Comparison of ENCODE assay signal across 9 cellular contexts in the genomic region with DNA sequence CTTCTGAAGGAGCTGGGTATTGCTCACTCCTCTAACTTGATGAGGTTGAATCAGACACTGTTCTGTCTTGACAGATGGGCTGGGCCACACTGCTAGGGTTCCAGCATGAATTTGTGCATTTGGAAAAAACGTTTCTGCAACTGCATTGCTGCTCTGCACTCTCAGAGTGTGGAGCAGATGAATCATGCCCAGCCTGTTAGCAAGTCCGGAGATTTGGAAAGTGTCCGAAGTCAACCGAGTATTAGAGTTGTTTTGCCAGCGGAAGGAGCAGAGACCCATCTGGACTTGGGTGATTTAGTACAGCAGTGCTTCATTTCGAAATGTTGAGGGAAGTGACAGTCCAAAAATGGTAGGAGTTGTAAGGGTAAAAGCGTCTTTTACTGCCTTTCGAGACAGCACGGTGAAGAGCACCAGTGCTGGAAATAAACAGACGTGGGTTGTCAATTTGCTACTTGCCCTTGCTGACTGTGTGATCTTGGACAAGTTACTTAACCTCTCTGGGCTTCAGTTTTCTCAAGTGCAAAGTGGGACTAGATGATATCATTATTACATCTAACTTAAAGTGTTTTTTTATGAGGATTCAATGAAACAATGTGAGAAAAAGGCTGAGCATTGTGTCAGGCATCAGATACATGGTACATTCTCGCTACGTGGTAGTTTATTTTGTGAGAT.
DNase-seq lines count a peak whose midpoint lies in the region; ATAC-seq and TF ChIP-seq lines count a peak whose summit lies in the region.
"Had no signal": no experiment of that assay in that cellular context is flagged by ENCODE, and none has a peak within 500 bp of the region (broad histone marks: within the 10 kb centered on the region; RNA-seq: fewer than 3 reads in every experiment).

No MANE protein-coding gene starts in this region.

- DNase-seq in HFF-Myc (ENCODE audit: extremely low read depth, low read depth) (peak; percentile 78), adipocyte (ENCODE audit: low read depth) (peak; percentile 85), right cardiac atrium (peak; percentile 45 to 64 (median 54)), tibial artery (peak; percentile 73 to 76), WERI-Rb-1 (no peak)
- DNase-seq: kidney, NCI-H187 treated with DMSO at 0.1 percent for 48 hours had no signal

- H3K36me3 ChIP-seq in adipocyte (ENCODE audit: control insufficient read depth, insufficient read depth, low read length, severe bottlenecking) (no peaks in the 10 kb centered on the region), tibial artery (no peaks in the 10 kb centered on the region), WERI-Rb-1 (no peaks in the 10 kb centered on the region)

- H3K9ac ChIP-seq in adipocyte (ENCODE audit: low read length), result peak overlapping the region; percentile 51

- ATAC-seq in right cardiac atrium (peak; percentile 84 to 92), GM21367 (IDR thresholded peaks at IDR 0.05; ENCODE audit: unreplicated experiment) (no peak), HG02759 (IDR thresholded peaks at IDR 0.05; ENCODE audit: unreplicated experiment) (no peak)

- TF ChIP-seq CTCF in HFF-Myc (IDR thresholded peaks at IDR 0.05; ENCODE audit: low read depth, low read length, missing control alignments) (no peak), tibial artery (IDR thresholded peaks at IDR 0.05) (no peak), WERI-Rb-1 (IDR thresholded peaks at IDR 0.05; ENCODE audit: low read depth, low read length) (no peak)

- no peak overlapping the region for H3K27ac ChIP-seq in right cardiac atrium (ENCODE audit: low read length)
- peak overlapping the region; percentile 18 to 27 for H3K27ac ChIP-seq in tibial artery
- no peak overlapping the region for H3K27ac ChIP-seq in WERI-Rb-1

- no peaks in the 10 kb centered on the region for H3K9me3 ChIP-seq in adipocyte (ENCODE audit: control insufficient read depth, low read length)
- no peaks in the 10 kb centered on the region for H3K9me3 ChIP-seq in right cardiac atrium (ENCODE audit: control insufficient read depth, low read length)
- no peaks in the 10 kb centered on the region for H3K9me3 ChIP-seq in tibial artery
- H3K9me3 ChIP-seq in WERI-Rb-1 (ENCODE audit: severe bottlenecking), result no peaks in the 10 kb centered on the region

- H3K27me3 ChIP-seq in adipocyte (replicated peaks; ENCODE audit: control insufficient read depth, insufficient read depth, low read length) (no peaks in the 10 kb centered on the region), right cardiac atrium (ENCODE audit: control insufficient read depth, insufficient read depth) (no peaks in the 10 kb centered on the region), tibial artery (no peaks in the 10 kb centered on the region), WERI-Rb-1 (ENCODE audit: insufficient read depth, low read depth, severe bottlenecking) (no peaks in the 10 kb centered on the region)

- 54% methylated on average over 12 of the region's 12 CpGs for WGBS in right cardiac atrium

- H3K4me3 ChIP-seq in HFF-Myc (replicated peaks; ENCODE audit: low read depth, low read length) (no peak overlapping the region), adipocyte (ENCODE audit: low read length) (peak overlapping the region; percentile 47), right cardiac atrium (ENCODE audit: low read length) (no peak overlapping the region), tibial artery (no peak overlapping the region), WERI-Rb-1 (ENCODE audit: low read depth, low read length) (no peak overlapping the region)

- intact Hi-C loops in right cardiac atrium (cut with DNase I), result no loop called here
- intact Hi-C loops in tibial artery (cut with DNase I; ENCODE audit: low total_unique reads), result no loop called here

- H3K4me1 ChIP-seq in adipocyte (ENCODE audit: control insufficient read depth, insufficient read depth, low read length), result peaks cover 36% of the 10 kb centered on the region
- peaks cover 2% of the 10 kb centered on the region for H3K4me1 ChIP-seq in right cardiac atrium (ENCODE audit: control insufficient read depth, insufficient read depth, low read length)
- H3K4me1 ChIP-seq in tibial artery, result peaks cover 0 to 17% (median 8%) of the 10 kb centered on the region in 4 donors

Comparison
In these comparisons a context has a peak if more than half of its experiments do, and no peak if none do; other contexts are left out.
1. ATAC-seq: peak in right cardiac atrium (2 of 2); none in GM21367 (single experiment) and HG02759 (single experiment).
2. H3K27ac ChIP-seq: peak in tibial artery (2 of 2); none in right cardiac atrium (single experiment) and WERI-Rb-1 (single experiment).